12 cellular contexts compared by ENCODE assay signal in genomic region chr15:48671381-48672022, GRCh38. TPM values are rescaled to one million over a fixed set of nuclear protein-coding genes. Genes with fewer than 3 reads are reported as not detected.
DNase-seq lines count a peak whose midpoint lies in the region; TF ChIP-seq lines count a peak whose summit lies in the region.
"Had no signal": no experiment of that assay in that cellular context is flagged by ENCODE, and none has a peak within 500 bp of the region (broad histone marks: within the 10 kb centered on the region; RNA-seq: fewer than 3 reads in every experiment).

No MANE protein-coding gene starts in this region.

- no peaks in the 10 kb centered on the region for H3K9me3 ChIP-seq in left ventricle myocardium inferior (replicated peaks)
- H3K9me3 ChIP-seq in skeletal muscle tissue (ENCODE audit: control insufficient read depth in 3 of 3, low read length in 3 of 3): no peaks in the 10 kb centered on the region

- no peaks in the 10 kb centered on the region for H3K4me1 ChIP-seq in left ventricle myocardium inferior
- H3K4me1 ChIP-seq in skeletal muscle tissue (ENCODE audit: control insufficient read depth in 3 of 3, insufficient read depth in 3 of 3, low read length in 3 of 3): no peaks in the 10 kb centered on the region

- POLR2A ChIA-PET in RWPE1 (lab: Yijun Ruan, JAX; ENCODE audit: low non-redundant PET): no interaction called here

- CTCF ChIA-PET in RWPE1 (lab: Yijun Ruan, JAX): no interaction called here

- no peak overlapping the region for H3K9ac ChIP-seq in skeletal muscle tissue (ENCODE audit: low read depth in 1 of 3, low read length in 3 of 3)

- H3K27ac ChIP-seq in left ventricle myocardium inferior (replicated peaks) (peak overlapping the region; percentile 73), skeletal muscle tissue (ENCODE audit: low read depth, low read length) (peak overlapping the region; percentile 38), RWPE1 (no peak overlapping the region)

- no peak for TF ChIP-seq CTCF in astrocyte of the spinal cord (IDR thresholded peaks at IDR 0.05; ENCODE audit: low read depth, low read length)
- no peak for TF ChIP-seq CTCF in left ventricle myocardium inferior (IDR thresholded peaks at IDR 0.05; ENCODE audit: borderline replicate concordance)
- TF ChIP-seq CTCF in RWPE1 (conservative IDR thresholded peaks at IDR 0.05; ENCODE audit: low read depth): no peak

- in situ Hi-C loops in astrocyte of the spinal cord (cut with HindIII; ENCODE audit: low sequenced_read_pairs): no loop called here

- intact Hi-C loops in left ventricle myocardium inferior (cut with micrococcal nuclease): no loop called here

- H3K36me3 ChIP-seq in left ventricle myocardium inferior (no peaks in the 10 kb centered on the region), skeletal muscle tissue (ENCODE audit: control insufficient read depth in 3 of 3, insufficient read depth in 3 of 3, low read length in 3 of 3) (no peaks in the 10 kb centered on the region)

- H3K27me3 ChIP-seq in left ventricle myocardium inferior (ENCODE audit: low read depth): no peaks in the 10 kb centered on the region
- H3K27me3 ChIP-seq in skeletal muscle tissue (ENCODE audit: control insufficient read depth in 3 of 3, insufficient read depth in 3 of 3, low read length in 3 of 3): no peaks in the 10 kb centered on the region

- DNase-seq in HCEC 1CT (peak; percentile 87), astrocyte of the spinal cord (ENCODE audit: low read depth, low spot score) (peak; percentile 90), left ventricle myocardium inferior (peak; percentile 52), mesenteric fat pad (ENCODE audit: low spot score) (no peak), RWPE1 (ENCODE audit: low spot score) (no peak), COLO668 (lab: John Stamatoyannopoulos, UW; ENCODE audit: unreplicated experiment) (no peak)
- no peak for DNase-seq in activated naive CD4-positive, alpha-beta T cell treated with anti-CD3 and anti-CD28 coated beads, Interleukin-2, amount 50 U/mL, for 16 hours
- DNase-seq: cortex of kidney; naive B cell; NCI-H2081; stimulated activated CD4-positive, alpha-beta T cell treated with anti-CD3 and anti-CD28 coated beads, Interleukin-2, amount 100 ng/mL, for 24 hours had no signal

- H3K4me3 ChIP-seq in astrocyte of the spinal cord (ENCODE audit: low read depth, low read length): no peak overlapping the region
- H3K4me3 ChIP-seq in left ventricle myocardium inferior: no peak overlapping the region
- no peak overlapping the region for H3K4me3 ChIP-seq in skeletal muscle tissue (ENCODE audit: low read length in 3 of 3)

RNA-seq across cellular contexts. Expression of gene FBN1, which starts 26.0 kb away (rescaled TPM):
- total RNA-seq in left ventricle myocardium inferior (45.5 TPM), skeletal muscle tissue (439 TPM), mesenteric fat pad (297 TPM)

Comparison
In these comparisons a context has a peak if more than half of its experiments do, and no peak if none do; other contexts are left out.
1. DNase-seq: peak in HCEC 1CT (single experiment), astrocyte of the spinal cord (single experiment) and left ventricle myocardium inferior (single experiment); none in activated naive CD4-positive, alpha-beta T cell treated with anti-CD3 and anti-CD28 coated beads, Interleukin-2, amount 50 U/mL, for 16 hours (single experiment), mesenteric fat pad (single experiment), RWPE1 (single experiment) and COLO668 (single experiment).